In the genomic region with DNA sequence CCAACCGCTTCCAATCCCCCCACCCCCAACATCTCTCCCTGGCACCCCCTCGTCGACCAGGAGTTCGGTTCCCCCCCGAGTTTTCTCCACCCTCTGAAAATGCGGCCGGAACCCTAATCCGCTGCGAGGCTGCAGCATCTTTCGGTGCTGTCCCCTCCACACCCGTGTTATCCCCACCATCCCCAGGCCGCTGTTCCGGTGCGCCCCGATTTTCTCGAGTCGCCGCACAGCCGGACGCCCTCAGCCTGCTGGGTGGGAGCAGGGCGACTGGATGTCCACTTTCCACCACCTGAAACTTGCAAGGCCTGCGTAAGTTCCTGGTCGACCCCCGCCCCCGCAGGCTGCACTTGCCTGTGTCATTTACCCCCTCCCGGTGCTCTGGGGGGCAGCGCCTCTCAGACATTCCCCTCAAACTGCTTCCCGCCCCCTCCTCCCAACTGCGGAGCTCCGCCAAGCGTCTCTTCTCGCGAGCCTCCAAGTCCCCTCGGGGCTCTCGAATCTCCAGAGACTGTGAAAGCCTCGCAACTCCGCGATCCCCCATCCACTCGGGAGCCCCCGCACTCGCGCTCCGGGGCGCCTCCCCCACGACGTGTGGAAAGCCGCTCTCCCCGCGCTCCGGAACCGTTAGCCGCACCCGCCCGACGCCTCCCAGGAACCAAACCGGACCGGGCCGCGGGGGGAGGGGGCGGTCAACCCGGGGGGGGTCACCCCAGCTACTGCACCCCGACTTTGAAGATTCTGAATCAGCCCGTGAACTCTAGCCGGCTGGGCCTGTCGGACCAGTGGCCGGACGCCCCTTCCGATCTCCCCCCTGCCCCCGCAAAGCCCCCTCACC, we compare ENCODE assay signal across 8 cellular contexts. TPM values are rescaled to one million over a fixed set of nuclear protein-coding genes. Genes with fewer than 3 reads are reported as not detected.
DNase-seq lines count a peak whose midpoint lies in the region; ATAC-seq and TF ChIP-seq lines count a peak whose summit lies in the region.

No MANE protein-coding gene starts in this region.

- no peaks in the 10 kb centered on the region for H3K36me3 Mint-ChIP-seq in activated naive CD8-positive, alpha-beta T cell treated with anti-CD3 and anti-CD28 coated beads for 36 hours

- ATAC-seq in heart left ventricle = peak in 2 of 4 donors; percentile 0
- no peak for ATAC-seq in GM21825 (IDR thresholded peaks at IDR 0.05; ENCODE audit: unreplicated experiment)

- H3K36me3 ChIP-seq in heart left ventricle (peaks cover 0 to 6% (median 0%) of the 10 kb centered on the region in 9 donors), parathyroid adenoma (ENCODE audit: control insufficient read depth, insufficient read depth, low read length) (no peaks in the 10 kb centered on the region)

- peak overlapping the region; percentile 60 for H3K4me2 ChIP-seq in parathyroid adenoma (ENCODE audit: low read length)

- intact Hi-C loops in heart left ventricle (cut with DNase I) = loop anchor here in 4 of 10 donors (1.0 to 10.0 kb wide), 6 partner anchors 104 to 456 kb away; a partner anchor contains a TSS

- no peak overlapping the region for H3K27ac Mint-ChIP-seq in activated naive CD8-positive, alpha-beta T cell treated with anti-CD3 and anti-CD28 coated beads for 36 hours

- peaks cover 36% of the 10 kb centered on the region for H3K4me1 Mint-ChIP-seq in activated naive CD8-positive, alpha-beta T cell treated with anti-CD3 and anti-CD28 coated beads for 36 hours

- peak overlapping the region; percentile 48 to 91 (median 82) for H3K27ac ChIP-seq in heart left ventricle
- peak overlapping the region; percentile 67 for H3K27ac ChIP-seq in parathyroid adenoma

- H3K79me2 ChIP-seq in parathyroid adenoma = no peaks in the 10 kb centered on the region

- no peaks in the 10 kb centered on the region for H3K9me3 Mint-ChIP-seq in activated naive CD8-positive, alpha-beta T cell treated with anti-CD3 and anti-CD28 coated beads for 36 hours

- no peak for TF ChIP-seq POLR2A in heart left ventricle (IDR thresholded peaks at IDR 0.05)

- H3K4me3 ChIP-seq in heart left ventricle = peak overlapping the region; percentile 38 to 95 (median 88)
- H3K4me3 ChIP-seq in parathyroid adenoma (ENCODE audit: low read depth, low read length) = peak overlapping the region; percentile 74

- H3K4me3 Mint-ChIP-seq in activated naive CD8-positive, alpha-beta T cell treated with anti-CD3 and anti-CD28 coated beads for 36 hours = peak overlapping the region; percentile 86

- H3K4me1 ChIP-seq in heart left ventricle (peaks cover 0 to 35% (median 13%) of the 10 kb centered on the region in 12 donors), parathyroid adenoma (no peaks in the 10 kb centered on the region)

- peaks cover 92% of the 10 kb centered on the region for H3K27me3 Mint-ChIP-seq in activated naive CD8-positive, alpha-beta T cell treated with anti-CD3 and anti-CD28 coated beads for 36 hours

- H2AFZ ChIP-seq in parathyroid adenoma = peak overlapping the region; percentile 80

- WGBS in heart left ventricle, 4 donors = 0 to 1% (median 1%) methylated on average over 37 to 69 of the region's 69 CpGs

- H3K27me3 ChIP-seq in heart left ventricle (peaks cover 0 to 22% (median 0%) of the 10 kb centered on the region in 9 donors), parathyroid adenoma (ENCODE audit: control insufficient read depth, insufficient read depth, low read length) (peaks cover 3% of the 10 kb centered on the region)

- TF ChIP-seq CTCF in heart left ventricle (IDR thresholded peaks at IDR 0.05) (no peak), parathyroid adenoma (IDR thresholded peaks at IDR 0.05) (peak; percentile 3)

- peak; percentile 7 for DNase-seq in stimulated activated CD4-positive, alpha-beta T cell treated with anti-CD3 and anti-CD28 coated beads, Interleukin-12 subunit alpha, Interleukin-12 subunit beta, amount 100 ng/mL, for 4 hours
- no peak for DNase-seq in stimulated activated CD4-positive, alpha-beta T cell treated with anti-CD3 and anti-CD28 coated beads, Interleukin-4, amount 100 ng/mL, for 4 hours
- DNase-seq in NCI-H460 (ENCODE audit: extremely low read depth, low read depth) (peak; percentile 40), heart left ventricle (peak; percentile 39 to 71 (median 57)), NCI-H2107 treated with DMSO at 0.1 percent for 48 hours (lab: John Stamatoyannopoulos, UW; ENCODE audit: unreplicated experiment) (no peak)
- DNase-seq in activated naive CD8-positive, alpha-beta T cell treated with anti-CD3 and anti-CD28 coated beads for 36 hours = peak; percentile 30

- H3K9ac ChIP-seq in parathyroid adenoma = peak overlapping the region; percentile 79

- no peaks in the 10 kb centered on the region for H3K9me3 ChIP-seq in heart left ventricle
- H3K9me3 ChIP-seq in parathyroid adenoma (ENCODE audit: control insufficient read depth, low read length) = no peaks in the 10 kb centered on the region

RNA-seq across cellular contexts. Expression of a gene that starts 0.6 kb away (rescaled TPM):
- 51.4 and 52.3 TPM in 2 replicates for total RNA-seq in NCI-H460 (2014; rRNA removed; shearing (Covaris generic))
- polyA plus RNA-seq in NCI-H460 (2014; cell fraction: nucleus; rRNA removed) = 17.5 and 21.9 TPM in 2 replicates
- 1 to 10 TPM; 1.0 to 1.2 TPM for total RNA-seq in activated naive CD8-positive, alpha-beta T cell treated with anti-CD3 and anti-CD28 coated beads for 36 hours
- 10 to 100 TPM in 3 of 9 donors, 1 to 10 TPM in 6; 4.2 to 29.9 (median 6.9) TPM for total RNA-seq in heart left ventricle
- 1 to 10 TPM in 1 of 2 donors, under 1 TPM in 1; 0.65 to 7.5 TPM for polyA plus RNA-seq in heart left ventricle

Comparison
In these comparisons a context has a peak if more than half of its experiments do, and no peak if none do; other contexts are left out.
1. DNase-seq: peak in stimulated activated CD4-positive, alpha-beta T cell treated with anti-CD3 and anti-CD28 coated beads, Interleukin-12 subunit alpha, Interleukin-12 subunit beta, amount 100 ng/mL, for 4 hours (single experiment), NCI-H460 (single experiment), activated naive CD8-positive, alpha-beta T cell treated with anti-CD3 and anti-CD28 coated beads for 36 hours (single experiment) and heart left ventricle (5 of 5); none in stimulated activated CD4-positive, alpha-beta T cell treated with anti-CD3 and anti-CD28 coated beads, Interleukin-4, amount 100 ng/mL, for 4 hours (0 of 2) and NCI-H2107 treated with DMSO at 0.1 percent for 48 hours (single experiment).